In the genomic region with DNA sequence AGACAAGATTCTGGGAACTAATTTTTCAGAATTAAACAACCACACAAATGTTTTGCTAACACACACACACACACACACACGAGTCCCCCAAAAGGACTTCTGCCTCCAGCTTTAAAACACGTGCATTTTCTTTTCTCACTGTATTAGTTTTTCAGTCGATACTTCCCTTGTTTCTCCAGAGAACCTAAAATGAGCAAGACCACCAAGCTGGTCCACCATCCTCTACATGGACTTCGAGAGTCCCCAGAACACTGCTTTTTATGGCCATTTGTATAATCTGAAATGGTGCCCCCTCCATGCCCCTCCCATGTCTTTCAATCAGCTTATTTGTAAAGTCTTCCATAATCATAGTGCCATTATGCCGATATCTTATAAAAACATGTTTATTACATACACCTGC, we compare ENCODE assay signal across 17 cellular contexts. TPM values are rescaled to one million over a fixed set of nuclear protein-coding genes. Genes with fewer than 3 reads are reported as not detected.
DNase-seq lines count a peak whose midpoint lies in the region; ATAC-seq and TF ChIP-seq lines count a peak whose summit lies in the region.
"Had no signal": no experiment of that assay in that cellular context is flagged by ENCODE, and none has a peak within 500 bp of the region (broad histone marks: within the 10 kb centered on the region; RNA-seq: fewer than 3 reads in every experiment).

No MANE protein-coding gene starts in this region.

- DNase-seq in activated T-cell treated with anti-CD3 and anti-CD28 coated beads, Interleukin-2, amount 50 U/mL, for 72 hours = no peak
- DNase-seq in activated T-cell treated with anti-CD3 and anti-CD28 coated beads, Interleukin-2, amount 50 U/mL, for 48 hours = no peak
- DNase-seq in GM19238 (ENCODE audit: insufficient read length, low spot score) = no peak
- DNase-seq in hypothalamus (lab: John Stamatoyannopoulos, UW) = no peak
- DNase-seq: GOT3, left lung, NCI-H1105, NCI-H345, nephron progenitor cell, PC-3, retina had no signal

- no peak for TF ChIP-seq CTCF in SU-DHL-6 (IDR thresholded peaks at IDR 0.05; ENCODE audit: insufficient read depth, low read length, poor library complexity, severe bottlenecking)

- H3K27me3 ChIP-seq in SU-DHL-6 (ENCODE audit: low read length) = no peaks in the 10 kb centered on the region
- no peaks in the 10 kb centered on the region for H3K27me3 ChIP-seq in duodenal mucosa (ENCODE audit: control insufficient read depth in 1 of 2, insufficient read depth in 2 of 2, low read length in 2 of 2)
- no peaks in the 10 kb centered on the region for H3K27me3 ChIP-seq in thymus (ENCODE audit: control insufficient read depth, insufficient read depth)
- H3K27me3 ChIP-seq: left lung had no signal

- H3K27me3 Mint-ChIP-seq in activated T-cell treated with anti-CD3 and anti-CD28 coated beads, Interleukin-2, amount 50 U/mL, for 72 hours (ENCODE audit: low read depth) = no peaks in the 10 kb centered on the region

- H3K4me2 ChIP-seq in SU-DHL-6 (ENCODE audit: low read depth, low read length, poor library complexity, severe bottlenecking) = peak overlapping the region; percentile 94

- H2AFZ ChIP-seq in SU-DHL-6 (ENCODE audit: low read depth, low read length, severe bottlenecking) = no peak overlapping the region

- no peaks in the 10 kb centered on the region for H3K79me2 ChIP-seq in SU-DHL-6 (ENCODE audit: insufficient read depth, low read length)

- H3K9me2 ChIP-seq in SU-DHL-6 (replicated peaks; ENCODE audit: insufficient read depth, low read length) = no peaks in the 10 kb centered on the region

- H3K4me1 ChIP-seq in duodenal mucosa (ENCODE audit: control insufficient read depth in 1 of 2, insufficient read depth in 2 of 2, low read length in 2 of 2) (peaks cover 23 to 34% of the 10 kb centered on the region in 2 donors), thymus (ENCODE audit: control insufficient read depth, insufficient read depth, low read length) (peaks cover 85% of the 10 kb centered on the region)

- H3K9ac ChIP-seq in SU-DHL-6 (ENCODE audit: low read length) = peak overlapping the region; percentile 78
- no peak overlapping the region for H3K9ac ChIP-seq in duodenal mucosa (ENCODE audit: low read depth in 1 of 2, low read length in 2 of 2)

- H3K36me3 Mint-ChIP-seq in activated T-cell treated with anti-CD3 and anti-CD28 coated beads, Interleukin-2, amount 50 U/mL, for 72 hours (ENCODE audit: insufficient read depth in 2 of 2) = peaks cover 0 to 8% of the 10 kb centered on the region in 2 donors
- H3K36me3 Mint-ChIP-seq: brain, WTC11 had no signal

- H3K36me3 ChIP-seq in SU-DHL-6 (ENCODE audit: low read length) (no peaks in the 10 kb centered on the region), duodenal mucosa (ENCODE audit: control insufficient read depth in 1 of 2, insufficient read depth in 2 of 2, low read length in 2 of 2) (no peaks in the 10 kb centered on the region), thymus (ENCODE audit: control insufficient read depth, insufficient read depth) (no peaks in the 10 kb centered on the region)
- H3K36me3 ChIP-seq: left lung had no signal

- no peak for ATAC-seq in activated T-cell treated with anti-CD3 and anti-CD28 coated beads, Interleukin-2, amount 50 U/mL, for 72 hours (replicated peaks in 1 of 2)
- no peak for ATAC-seq in activated CD4-positive, CD25-positive, alpha-beta regulatory T cell treated with anti-CD3 and anti-CD28 coated beads, Interleukin-2, amount 50 U/mL, for 24 hours
- ATAC-seq: PC-3, WTC11 had no signal

- H3K27ac Mint-ChIP-seq in activated T-cell treated with anti-CD3 and anti-CD28 coated beads, Interleukin-2, amount 50 U/mL, for 72 hours = peak overlapping the region; percentile 94
- H3K27ac Mint-ChIP-seq: WTC11 had no signal

- 64% methylated on average over 5 of the region's 5 CpGs for WGBS in thymus

- peak overlapping the region; percentile 76 to 82 for H3K4me3 Mint-ChIP-seq in activated T-cell treated with anti-CD3 and anti-CD28 coated beads, Interleukin-2, amount 50 U/mL, for 72 hours
- H3K4me3 Mint-ChIP-seq: brain, nephron progenitor cell, WTC11 had no signal

- peaks cover 99% of the 10 kb centered on the region for H3F3A ChIP-seq in SU-DHL-6 (ENCODE audit: insufficient read depth)

- peak overlapping the region; percentile 12 for H3K4me3 ChIP-seq in SU-DHL-6 (ENCODE audit: insufficient read depth, low read length, poor library complexity, severe bottlenecking)
- no peak overlapping the region for H3K4me3 ChIP-seq in duodenal mucosa (ENCODE audit: low read depth in 1 of 2, low read length in 2 of 2)
- no peak overlapping the region for H3K4me3 ChIP-seq in thymus (ENCODE audit: low read length)
- H3K4me3 ChIP-seq: left lung had no signal

- H4K20me1 ChIP-seq in SU-DHL-6 (ENCODE audit: low read depth, low read length) = no peaks in the 10 kb centered on the region

- H3K9me3 Mint-ChIP-seq in activated T-cell treated with anti-CD3 and anti-CD28 coated beads, Interleukin-2, amount 50 U/mL, for 72 hours = peaks cover 0 to 7% of the 10 kb centered on the region in 2 donors
- H3K9me3 Mint-ChIP-seq: nephron progenitor cell had no signal

- H3K4me1 Mint-ChIP-seq in activated T-cell treated with anti-CD3 and anti-CD28 coated beads, Interleukin-2, amount 50 U/mL, for 72 hours (ENCODE audit: low read depth) = peaks cover 95% of the 10 kb centered on the region

- H3K27ac ChIP-seq in SU-DHL-6 (ENCODE audit: low read depth, low read length) = peak overlapping the region; percentile 100
- peak overlapping the region; percentile 11 for H3K27ac ChIP-seq in duodenal mucosa (ENCODE audit: low read depth, low read length)
- peak overlapping the region; percentile 99 for H3K27ac ChIP-seq in thymus (ENCODE audit: low read depth)

- H3K9me3 ChIP-seq in SU-DHL-6 (ENCODE audit: insufficient read depth, low read length) (no peaks in the 10 kb centered on the region), duodenal mucosa (ENCODE audit: control insufficient read depth in 1 of 2, low read length in 2 of 2) (no peaks in the 10 kb centered on the region), thymus (ENCODE audit: control insufficient read depth) (no peaks in the 10 kb centered on the region)
- H3K9me3 ChIP-seq: left lung had no signal

RNA-seq across cellular contexts. Expression of gene CHI3L2, which starts 10.8 kb away (rescaled TPM):
- total RNA-seq in activated T-cell treated with anti-CD3 and anti-CD28 coated beads, Interleukin-2, amount 50 U/mL, for 72 hours = 10 to 100 TPM in 1 of 2 donors, 1 to 10 TPM in 1; 9.0 to 10.6 TPM
- 190 TPM for polyA plus RNA-seq in thymus

RNA-seq across cellular contexts. Expression of gene DENND2D, which starts 16.3 kb away (rescaled TPM):
- total RNA-seq in activated T-cell treated with anti-CD3 and anti-CD28 coated beads, Interleukin-2, amount 50 U/mL, for 72 hours = 100 to 1,000 TPM; 134 to 165 TPM
- 134 TPM for polyA plus RNA-seq in thymus

Comparison
In these comparisons a context has a peak if more than half of its experiments do, and no peak if none do; other contexts are left out.
1. H3K27ac ChIP-seq: peak in every context shown above with its lines; median percentile 100 in SU-DHL-6; 99 in thymus; 11 in duodenal mucosa.